29 cellular contexts compared by ENCODE assay signal in genomic region chr16:67946966-67947558, GRCh38. TPM values are rescaled to one million over a fixed set of nuclear protein-coding genes. Genes with fewer than 3 reads are reported as not detected.
DNase-seq lines count a peak whose midpoint lies in the region; ATAC-seq, FAIRE-seq and TF ChIP-seq lines count a peak whose summit lies in the region.
"Had no signal": no experiment of that assay in that cellular context is flagged by ENCODE, and none has a peak within 500 bp of the region (broad histone marks: within the 10 kb centered on the region; RNA-seq: fewer than 3 reads in every experiment).

No MANE protein-coding gene starts in this region.

- TF ChIP-seq CTCF in HepG2 (CRISPR knock-in tag; IDR thresholded peaks at IDR 0.05) (no peak), right lobe of liver (IDR thresholded peaks at IDR 0.05) (no peak)

- no peak overlapping the region for H2BK15ac ChIP-seq in neuronal stem cell (ENCODE audit: low read length)

- peak overlapping the region; percentile 13 for H2AK5ac ChIP-seq in neuronal stem cell (ENCODE audit: low read depth, low read length)

- H4K20me1 ChIP-seq in HepG2 (ENCODE audit: insufficient read depth, low read length): peaks cover 6% of the 10 kb centered on the region; the same call in 1 of the 2 replicates

- H3K4ac ChIP-seq in neuronal stem cell (ENCODE audit: low read length): no peak overlapping the region

- no peak overlapping the region for H3K18ac ChIP-seq in neuronal stem cell (ENCODE audit: low read length)

- no peak for FAIRE-seq in HepG2 (lab: Jason Lieb, UNC)
- FAIRE-seq: A204.1, GM12892 had no signal

- H3K4me1 ChIP-seq in HepG2 (ENCODE audit: insufficient read depth, low read length) (peaks cover 40% of the 10 kb centered on the region), right lobe of liver (peaks cover 0 to 17% (median 10%) of the 10 kb centered on the region in 4 donors), neuronal stem cell (ENCODE audit: control insufficient read depth in 2 of 2, insufficient read depth in 1 of 2, low read depth in 1 of 2, low read length in 2 of 2) (peaks cover 7 to 9% of the 10 kb centered on the region in 2 donors)

- H3K27me3 ChIP-seq in HepG2 (ENCODE audit: control insufficient read depth in 1 of 2, insufficient read depth in 2 of 2, low read length in 2 of 2) (no peaks in the 10 kb centered on the region), right lobe of liver (no peaks in the 10 kb centered on the region), neuronal stem cell (ENCODE audit: control insufficient read depth in 3 of 3, insufficient read depth in 3 of 3, low read depth in 1 of 3, low read length in 3 of 3) (no peaks in the 10 kb centered on the region)

- no peak overlapping the region for H3K4me3 ChIP-seq in HepG2 (replicated peaks in 1 of 3; ENCODE audit: insufficient read depth in 1 of 3, low read depth in 2 of 3, low read length in 3 of 3)
- no peak overlapping the region for H3K4me3 ChIP-seq in right lobe of liver
- H3K4me3 ChIP-seq in neuronal stem cell (ENCODE audit: low read length in 2 of 2): no peak overlapping the region
- H3K4me3 ChIP-seq: GM23248 had no signal

- TF ChIP-seq EP300 in HepG2 (IDR thresholded peaks at IDR 0.05; ENCODE audit: low read depth in 2 of 2, low read length in 2 of 2) (no peak), HepG2 (CRISPR knock-in tag; IDR thresholded peaks at IDR 0.05; ENCODE audit: borderline replicate concordance) (no peak)

- BruUV-seq in HepG2 (replicated peaks; lab: Mats Ljungman, UMichigan): no TSS peak

- H3K9ac ChIP-seq in HepG2 (ENCODE audit: insufficient read depth, low read depth, low read length): no peak overlapping the region
- no peak overlapping the region for H3K9ac ChIP-seq in neuronal stem cell (ENCODE audit: low read depth, low read length, poor library complexity)
- H3K9ac ChIP-seq: GM23248, KMS-11 had no signal

- H3K9me3 ChIP-seq in HepG2 (ENCODE audit: low read length) (no peaks in the 10 kb centered on the region), right lobe of liver (no peaks in the 10 kb centered on the region), neuronal stem cell (replicated peaks in 1 of 2; ENCODE audit: control insufficient read depth in 2 of 2, insufficient read depth in 1 of 2, low read depth in 1 of 2, low read length in 2 of 2) (peaks cover 0 to 2% of the 10 kb centered on the region in 2 donors)

- peaks cover 16% of the 10 kb centered on the region for H3K79me1 ChIP-seq in neuronal stem cell (ENCODE audit: low read depth, low read length)

- no peak overlapping the region for H4K91ac ChIP-seq in neuronal stem cell (ENCODE audit: low read depth, low read length, poor library complexity)

- no peak overlapping the region for H2BK5ac ChIP-seq in neuronal stem cell (ENCODE audit: low read length)

- no peak overlapping the region for H4K8ac ChIP-seq in neuronal stem cell (ENCODE audit: low read depth, low read length)

- POLR2A ChIA-PET in HepG2 (lab: Yijun Ruan, JAX): interaction anchor here (0.8 to 13.6 kb wide), 2 partner anchors 12 to 17 kb away, joined by 3 to 226 read pairs; partner anchors contain the start of gene SLC12A4

- no peak for TF ChIP-seq RAD21 in HepG2 (CRISPR knock-in tag; IDR thresholded peaks at IDR 0.05)

- H2AFZ ChIP-seq in HepG2 (ENCODE audit: low read length) (no peak overlapping the region), neuronal stem cell (ENCODE audit: low read length) (no peak overlapping the region)
- H2AFZ ChIP-seq: GM23248 had no signal

- H3K27ac ChIP-seq in HepG2 (ENCODE audit: extremely low read length, insufficient read depth, low read length) (no peak overlapping the region), right lobe of liver (no peak overlapping the region), neuronal stem cell (replicated peaks; ENCODE audit: low read length) (no peak overlapping the region)
- H3K27ac ChIP-seq: C4-2B, GM23248, KMS-11 had no signal

- DNase-seq in HepG2 (ENCODE audit: low spot score) (no peak), right lobe of liver (no peak), neuronal stem cell (ENCODE audit: low spot score) (no peak), NCI-H526 (lab: John Stamatoyannopoulos, UW) (no peak), NCI-H1048 (lab: John Stamatoyannopoulos, UW) (no peak), COLO668 (lab: John Stamatoyannopoulos, UW; ENCODE audit: unreplicated experiment) (no peak)
- DNase-seq: Calu3; CD8-positive, alpha-beta memory T cell; DMS79 treated with DMSO at 0.1 percent for 48 hours; GM23248; H7; IMR-90; MM.1S; NCI-H1417; NCI-H1694 treated with DMSO at 0.1 percent for 48 hours; NCI-H2081; NCI-H2227 treated with DMSO at 0.1 percent for 48 hours; NCI-H69; RPMI8226; SHP77 treated with DMSO at 0.1 percent for 48 hours had no signal

- in situ Hi-C loops in HepG2 (cut with HindIII; ENCODE audit: extremely low pct_ligation_motif_present, low pct_unique_long_range_greater_than_20kb): no loop called here

- peaks cover 57 to 77% of the 10 kb centered on the region in 2 experiments for H3K36me3 ChIP-seq in HepG2 (replicated peaks in 1 of 2; ENCODE audit: control insufficient read depth in 1 of 2, insufficient read depth in 2 of 2, low read length in 2 of 2)
- H3K36me3 ChIP-seq in right lobe of liver: peaks cover 0 to 41% (median 18%) of the 10 kb centered on the region in 4 donors
- H3K36me3 ChIP-seq in neuronal stem cell (replicated peaks in 1 of 2; ENCODE audit: control insufficient read depth in 2 of 2, insufficient read depth in 2 of 2, low read length in 2 of 2): peaks cover 75 to 95% of the 10 kb centered on the region in 2 donors

- intact Hi-C loops in HepG2 (cut with micrococcal nuclease; ENCODE audit: unreplicated experiment): no loop called here
- intact Hi-C loops in right lobe of liver (cut with DNase I): no loop called here

- H3K14ac ChIP-seq in neuronal stem cell (ENCODE audit: low read length): peak overlapping the region; percentile 21

- TF ChIP-seq POLR2A in HepG2 (IDR thresholded peaks at IDR 0.05; ENCODE audit: insufficient read depth in 1 of 2, low read depth in 2 of 2, low read length in 2 of 2) (no peak), right lobe of liver (IDR thresholded peaks at IDR 0.05) (no peak), Raji (IDR thresholded peaks at IDR 0.05; ENCODE audit: insufficient read depth, low read depth, low read length) (0 out of 2 replicates have a peak, but pooled peaks have one; percentile 20)

- 99% methylated on average over 13 of the region's 28 CpGs for WGBS in HepG2 (ENCODE audit: low lambda C conversion rate)
- no CpG with 5 or more reads among the region's 28 CpGs for WGBS in right lobe of liver (ENCODE audit: insufficient coverage, low coverage, low lambda C conversion rate, missing lambda C conversion rate)
- no CpG with 5 or more reads among the region's 28 CpGs for WGBS in neuronal stem cell (ENCODE audit: extremely low coverage in 2 of 2, insufficient read length in 2 of 2, insufficient replicate concordance in 1 of 2), 2 donors

- H3K23ac ChIP-seq in neuronal stem cell (ENCODE audit: low read depth, low read length, poor library complexity): peak overlapping the region; percentile 73

- H3K4me2 ChIP-seq in HepG2 (ENCODE audit: low read depth, low read length) (no peak overlapping the region), neuronal stem cell (ENCODE audit: insufficient read depth, low read length, poor library complexity, severe bottlenecking) (no peak overlapping the region)
- H3K4me2 ChIP-seq: KMS-11 had no signal

- CTCF ChIA-PET in HepG2 (lab: Yijun Ruan, JAX; ENCODE audit: low intra/inter-chr PET ratio, low total read pairs): no interaction called here

- ATAC-seq in HepG2 (no peak), right lobe of liver (no peak), GM21390 (IDR thresholded peaks at IDR 0.05; ENCODE audit: unreplicated experiment) (no peak)
- ATAC-seq: SK-N-SH treated with all-trans-retinoic acid at 6 μM for 48 hours had no signal

- H2BK12ac ChIP-seq in neuronal stem cell (ENCODE audit: low read length): no peak overlapping the region

- H3K79me2 ChIP-seq in HepG2 (ENCODE audit: insufficient read depth, low read length): no peaks in the 10 kb centered on the region

- no peak overlapping the region for H2BK120ac ChIP-seq in neuronal stem cell (ENCODE audit: low read depth, low read length)

RNA-seq across cellular contexts. Expression of gene LCAT, which starts 3.1 kb away (rescaled TPM):
- total RNA-seq in HepG2 (2016; rRNA removed; fragmentation: Illumina TruSeq; extraction: Trizol) (13.2 and 36.1 TPM in 2 replicates), right lobe of liver (100 to 1,000 TPM in 4 of 6 experiments, 10 to 100 TPM in 2; 29.4 to 207 (median 137) TPM)
- 21.4 and 35.2 TPM in 2 replicates for total RNA-seq in HepG2 (2016; cell fraction: cytosol; rRNA removed; fragmentation: Illumina TruSeq; extraction: Trizol; ENCODE audit: low read depth)
- 15.3 and 43.4 TPM in 2 replicates for total RNA-seq in HepG2 (2016; cell fraction: insoluble cytoplasmic fraction; rRNA removed; fragmentation: Illumina TruSeq; extraction: Trizol)
- 28.1 and 30.3 TPM in 2 replicates for total RNA-seq in HepG2 (2016; cell fraction: membrane; rRNA removed; fragmentation: Illumina TruSeq; extraction: Trizol)
- 38.4 and 54.9 TPM in 2 replicates for total RNA-seq in HepG2 (2016; cell fraction: nucleus; rRNA removed; fragmentation: Illumina TruSeq; extraction: Trizol)
- polyA plus RNA-seq in HepG2 (2011; rRNA removed): 38.9 and 46.0 TPM in 2 replicates
- polyA plus RNA-seq in HepG2 (2011; cell fraction: cytosol; rRNA removed): 19.5 and 23.4 TPM in 2 replicates
- 217 and 291 TPM in 2 replicates for polyA plus RNA-seq in HepG2 (2011; cell fraction: nucleus; rRNA removed)
- polyA plus RNA-seq in HepG2 (2012): 56.2 and 59.4 TPM in 2 replicates
- polyA plus RNA-seq in HepG2 (2016; cell fraction: cytosol; fragmentation: Illumina TruSeq; extraction: Trizol; ENCODE audit: low read depth): 28.0 and 29.1 TPM in 2 replicates
- 16.8 and 22.2 TPM in 2 replicates for polyA plus RNA-seq in HepG2 (2016; cell fraction: insoluble cytoplasmic fraction; fragmentation: Illumina TruSeq; extraction: Trizol; ENCODE audit: low read depth)
- 27.6 and 33.3 TPM in 2 replicates for polyA plus RNA-seq in HepG2 (2016; cell fraction: membrane; fragmentation: Illumina TruSeq; extraction: Trizol; ENCODE audit: low read depth)
- 213 and 231 TPM in 2 replicates for polyA plus RNA-seq in HepG2 (2016; cell fraction: nucleus; fragmentation: Illumina TruSeq; extraction: Trizol; ENCODE audit: insufficient read depth, low read depth)
- polyA minus RNA-seq in HepG2 (2011; rRNA and poly(A)+ RNA removed; ENCODE audit: low replicate concordance): 3.9 and 39.1 TPM in 2 replicates
- 12.8 and 12.9 TPM in 2 replicates for polyA minus RNA-seq in HepG2 (2011; cell fraction: cytosol; rRNA and poly(A)+ RNA removed)
- polyA minus RNA-seq in HepG2 (2011; cell fraction: nucleus; rRNA and poly(A)+ RNA removed): 24.2 and 31.6 TPM in 2 replicates
- 13.5 TPM for polyA plus RNA-seq in neuronal stem cell (2013, experiment 1 of 2)
- 14.5 TPM for polyA plus RNA-seq in neuronal stem cell (2013, experiment 2 of 2)

RNA-seq across cellular contexts. Expression of gene PSMB10, which starts 10.4 kb away (rescaled TPM):
- 65.9 and 71.3 TPM in 2 replicates for total RNA-seq in HepG2 (2016; rRNA removed; fragmentation: Illumina TruSeq; extraction: Trizol)
- 135 and 146 TPM in 2 replicates for total RNA-seq in HepG2 (2016; cell fraction: cytosol; rRNA removed; fragmentation: Illumina TruSeq; extraction: Trizol; ENCODE audit: low read depth)
- 68.9 and 72.1 TPM in 2 replicates for total RNA-seq in HepG2 (2016; cell fraction: insoluble cytoplasmic fraction; rRNA removed; fragmentation: Illumina TruSeq; extraction: Trizol)
- total RNA-seq in HepG2 (2016; cell fraction: membrane; rRNA removed; fragmentation: Illumina TruSeq; extraction: Trizol): 107 and 122 TPM in 2 replicates
- total RNA-seq in HepG2 (2016; cell fraction: nucleus; rRNA removed; fragmentation: Illumina TruSeq; extraction: Trizol): 28.4 and 28.5 TPM in 2 replicates
- 12.7 and 17.8 TPM in 2 replicates for polyA plus RNA-seq in HepG2 (2011; rRNA removed)
- polyA plus RNA-seq in HepG2 (2011; cell fraction: cytosol; rRNA removed): 15.3 and 32.0 TPM in 2 replicates
- polyA plus RNA-seq in HepG2 (2011; cell fraction: nucleus; rRNA removed): 23.8 and 27.0 TPM in 2 replicates
- 20.6 and 20.8 TPM in 2 replicates for polyA plus RNA-seq in HepG2 (2012)
- 128 and 158 TPM in 2 replicates for polyA plus RNA-seq in HepG2 (2016; cell fraction: cytosol; fragmentation: Illumina TruSeq; extraction: Trizol; ENCODE audit: low read depth)
- polyA plus RNA-seq in HepG2 (2016; cell fraction: insoluble cytoplasmic fraction; fragmentation: Illumina TruSeq; extraction: Trizol; ENCODE audit: low read depth): 65.0 and 66.8 TPM in 2 replicates
- polyA plus RNA-seq in HepG2 (2016; cell fraction: membrane; fragmentation: Illumina TruSeq; extraction: Trizol; ENCODE audit: low read depth): 86.7 and 90.6 TPM in 2 replicates
- 32.5 and 33.1 TPM in 2 replicates for polyA plus RNA-seq in HepG2 (2016; cell fraction: nucleus; fragmentation: Illumina TruSeq; extraction: Trizol; ENCODE audit: insufficient read depth, low read depth)
- 16.1 and 17.6 TPM in 2 replicates for polyA minus RNA-seq in HepG2 (2011; rRNA and poly(A)+ RNA removed; ENCODE audit: low replicate concordance)
- 5.4 and 12.7 TPM in 2 replicates for polyA minus RNA-seq in HepG2 (2011; cell fraction: cytosol; rRNA and poly(A)+ RNA removed)
- polyA minus RNA-seq in HepG2 (2011; cell fraction: nucleus; rRNA and poly(A)+ RNA removed): 7.2 and 9.8 TPM in 2 replicates
- 10 to 100 TPM; 19.0 to 39.6 (median 22.7) TPM for total RNA-seq in right lobe of liver
- 9.9 TPM for polyA plus RNA-seq in neuronal stem cell (2013, experiment 1 of 2)
- 10.6 TPM for polyA plus RNA-seq in neuronal stem cell (2013, experiment 2 of 2)

RNA-seq across cellular contexts. Expression of gene CTRL, which starts 15.4 kb away (rescaled TPM):
- total RNA-seq in HepG2 (2016; rRNA removed; fragmentation: Illumina TruSeq; extraction: Trizol) (1.1 and 2.7 TPM in 2 replicates), right lobe of liver (under 1 TPM in 3 of 6 experiments, not detected in 3; 0.12 to 0.49 (median 0.44) TPM)
- 1.7 and 2.0 TPM in 2 replicates for total RNA-seq in HepG2 (2016; cell fraction: cytosol; rRNA removed; fragmentation: Illumina TruSeq; extraction: Trizol; ENCODE audit: low read depth)
- total RNA-seq in HepG2 (2016; cell fraction: insoluble cytoplasmic fraction; rRNA removed; fragmentation: Illumina TruSeq; extraction: Trizol): 1.9 and 2.5 TPM in 2 replicates
- 2.8 and 4.0 TPM in 2 replicates for total RNA-seq in HepG2 (2016; cell fraction: membrane; rRNA removed; fragmentation: Illumina TruSeq; extraction: Trizol)
- total RNA-seq in HepG2 (2016; cell fraction: nucleus; rRNA removed; fragmentation: Illumina TruSeq; extraction: Trizol): 2.4 and 3.4 TPM in 2 replicates
- polyA plus RNA-seq in HepG2 (2011; rRNA removed): 1.7 and 1.9 TPM in 2 replicates
- 0.82 and 1.1 TPM in 2 replicates for polyA plus RNA-seq in HepG2 (2011; cell fraction: cytosol; rRNA removed)
- polyA plus RNA-seq in HepG2 (2011; cell fraction: nucleus; rRNA removed): 8.1 and 10.3 TPM in 2 replicates
- polyA plus RNA-seq in HepG2 (2012): 0.86 and 2.7 TPM in 2 replicates
- polyA plus RNA-seq in HepG2 (2016; cell fraction: cytosol; fragmentation: Illumina TruSeq; extraction: Trizol; ENCODE audit: low read depth): 2.1 and 2.2 TPM in 2 replicates
- 0.96 and 3.6 TPM in 2 replicates for polyA plus RNA-seq in HepG2 (2016; cell fraction: insoluble cytoplasmic fraction; fragmentation: Illumina TruSeq; extraction: Trizol; ENCODE audit: low read depth)
- polyA plus RNA-seq in HepG2 (2016; cell fraction: membrane; fragmentation: Illumina TruSeq; extraction: Trizol; ENCODE audit: low read depth): 1.7 and 2.4 TPM in 2 replicates
- 6.3 and 7.8 TPM in 2 replicates for polyA plus RNA-seq in HepG2 (2016; cell fraction: nucleus; fragmentation: Illumina TruSeq; extraction: Trizol; ENCODE audit: insufficient read depth, low read depth)
- polyA minus RNA-seq in HepG2 (2011; rRNA and poly(A)+ RNA removed; ENCODE audit: low replicate concordance): 1.8 and 2.2 TPM in 2 replicates
- not detected in 2 replicates for polyA minus RNA-seq in HepG2 (2011; cell fraction: cytosol; rRNA and poly(A)+ RNA removed)
- polyA minus RNA-seq in HepG2 (2011; cell fraction: nucleus; rRNA and poly(A)+ RNA removed): 0.90 and 2.0 TPM in 2 replicates
- polyA plus RNA-seq in neuronal stem cell (2013, experiment 1 of 2): 0.46 TPM
- polyA plus RNA-seq in neuronal stem cell (2013, experiment 2 of 2): 0.43 TPM
- total RNA-seq: GM23248 had no signal

RNA-seq across cellular contexts. Expression of gene SLC12A4, which starts 21.4 kb away (rescaled TPM):
- total RNA-seq in HepG2 (2016; rRNA removed; fragmentation: Illumina TruSeq; extraction: Trizol) (23.1 and 65.1 TPM in 2 replicates), right lobe of liver (10 to 100 TPM; 17.2 to 40.0 (median 21.9) TPM)
- 26.9 and 34.0 TPM in 2 replicates for total RNA-seq in HepG2 (2016; cell fraction: cytosol; rRNA removed; fragmentation: Illumina TruSeq; extraction: Trizol; ENCODE audit: low read depth)
- 17.0 and 65.2 TPM in 2 replicates for total RNA-seq in HepG2 (2016; cell fraction: insoluble cytoplasmic fraction; rRNA removed; fragmentation: Illumina TruSeq; extraction: Trizol)
- total RNA-seq in HepG2 (2016; cell fraction: membrane; rRNA removed; fragmentation: Illumina TruSeq; extraction: Trizol): 31.5 and 34.1 TPM in 2 replicates
- 87.0 and 109 TPM in 2 replicates for total RNA-seq in HepG2 (2016; cell fraction: nucleus; rRNA removed; fragmentation: Illumina TruSeq; extraction: Trizol)
- 84.3 and 134 TPM in 2 replicates for polyA plus RNA-seq in HepG2 (2011; rRNA removed)
- 42.1 and 54.3 TPM in 2 replicates for polyA plus RNA-seq in HepG2 (2011; cell fraction: cytosol; rRNA removed)
- polyA plus RNA-seq in HepG2 (2011; cell fraction: nucleus; rRNA removed): 687 and 790 TPM in 2 replicates
- 66.6 and 79.4 TPM in 2 replicates for polyA plus RNA-seq in HepG2 (2012)
- 9.6 and 12.5 TPM in 2 replicates for polyA plus RNA-seq in HepG2 (2016; cell fraction: cytosol; fragmentation: Illumina TruSeq; extraction: Trizol; ENCODE audit: low read depth)
- polyA plus RNA-seq in HepG2 (2016; cell fraction: insoluble cytoplasmic fraction; fragmentation: Illumina TruSeq; extraction: Trizol; ENCODE audit: low read depth): 12.0 and 18.1 TPM in 2 replicates
- 17.2 and 19.1 TPM in 2 replicates for polyA plus RNA-seq in HepG2 (2016; cell fraction: membrane; fragmentation: Illumina TruSeq; extraction: Trizol; ENCODE audit: low read depth)
- 253 and 270 TPM in 2 replicates for polyA plus RNA-seq in HepG2 (2016; cell fraction: nucleus; fragmentation: Illumina TruSeq; extraction: Trizol; ENCODE audit: insufficient read depth, low read depth)
- 74.6 and 238 TPM in 2 replicates for polyA minus RNA-seq in HepG2 (2011; rRNA and poly(A)+ RNA removed; ENCODE audit: low replicate concordance)
- polyA minus RNA-seq in HepG2 (2011; cell fraction: cytosol; rRNA and poly(A)+ RNA removed): 48.3 and 54.6 TPM in 2 replicates
- 152 and 193 TPM in 2 replicates for polyA minus RNA-seq in HepG2 (2011; cell fraction: nucleus; rRNA and poly(A)+ RNA removed)
- 34.0 TPM for polyA plus RNA-seq in neuronal stem cell (2013, experiment 1 of 2)
- polyA plus RNA-seq in neuronal stem cell (2013, experiment 2 of 2): 32.4 TPM

RNA-seq across cellular contexts. Expression of gene DPEP3, which starts 33.2 kb away (rescaled TPM):
- total RNA-seq in HepG2 (2016; rRNA removed; fragmentation: Illumina TruSeq; extraction: Trizol): not detected in 2 replicates
- not detected in 2 replicates for total RNA-seq in HepG2 (2016; cell fraction: cytosol; rRNA removed; fragmentation: Illumina TruSeq; extraction: Trizol; ENCODE audit: low read depth)
- total RNA-seq in HepG2 (2016; cell fraction: insoluble cytoplasmic fraction; rRNA removed; fragmentation: Illumina TruSeq; extraction: Trizol): not detected in 2 replicates
- total RNA-seq in HepG2 (2016; cell fraction: membrane; rRNA removed; fragmentation: Illumina TruSeq; extraction: Trizol): not detected in 2 replicates
- total RNA-seq in HepG2 (2016; cell fraction: nucleus; rRNA removed; fragmentation: Illumina TruSeq; extraction: Trizol): not detected in 2 replicates
- polyA plus RNA-seq in HepG2 (2011; rRNA removed): not detected in 2 replicates
- polyA plus RNA-seq in HepG2 (2011; cell fraction: cytosol; rRNA removed): not detected in 2 replicates
- not detected in 2 replicates for polyA plus RNA-seq in HepG2 (2011; cell fraction: nucleus; rRNA removed)
- not detected in 2 replicates for polyA plus RNA-seq in HepG2 (2012)
- not detected in 2 replicates for polyA plus RNA-seq in HepG2 (2016; cell fraction: cytosol; fragmentation: Illumina TruSeq; extraction: Trizol; ENCODE audit: low read depth)
- not detected in 2 replicates for polyA plus RNA-seq in HepG2 (2016; cell fraction: insoluble cytoplasmic fraction; fragmentation: Illumina TruSeq; extraction: Trizol; ENCODE audit: low read depth)
- not detected in 2 replicates for polyA plus RNA-seq in HepG2 (2016; cell fraction: membrane; fragmentation: Illumina TruSeq; extraction: Trizol; ENCODE audit: low read depth)
- polyA plus RNA-seq in HepG2 (2016; cell fraction: nucleus; fragmentation: Illumina TruSeq; extraction: Trizol; ENCODE audit: insufficient read depth, low read depth): not detected in 2 replicates
- not detected in 2 replicates for polyA minus RNA-seq in HepG2 (2011; rRNA and poly(A)+ RNA removed; ENCODE audit: low replicate concordance)
- not detected in 2 replicates for polyA minus RNA-seq in HepG2 (2011; cell fraction: cytosol; rRNA and poly(A)+ RNA removed)
- polyA minus RNA-seq in HepG2 (2011; cell fraction: nucleus; rRNA and poly(A)+ RNA removed): not detected in 2 replicates
- under 1 TPM in 1 of 6 experiments, not detected in 5; 0.10 TPM for total RNA-seq in right lobe of liver
- 0.56 TPM for polyA plus RNA-seq in neuronal stem cell (2013, experiment 1 of 2)
- 0.29 TPM for polyA plus RNA-seq in neuronal stem cell (2013, experiment 2 of 2)
- total RNA-seq: Calu3, GM23248, IMR-90, NCI-H460 had no signal
- polyA plus RNA-seq: AG04450, GM23248, IMR-90 had no signal
